In genomic region chr9:121191235-121191634, GRCh38 we compare ENCODE assay signal across 22 cellular contexts. TPM values are rescaled to one million over a fixed set of nuclear protein-coding genes. Genes with fewer than 3 reads are reported as not detected.
DNase-seq lines count a peak whose midpoint lies in the region; ATAC-seq and TF ChIP-seq lines count a peak whose summit lies in the region.
"Had no signal": no experiment of that assay in that cellular context is flagged by ENCODE, and none has a peak within 500 bp of the region (broad histone marks: within the 10 kb centered on the region; RNA-seq: fewer than 3 reads in every experiment).

No MANE protein-coding gene starts in this region.

- peak overlapping the region; percentile 23 for H3K4me3 Mint-ChIP-seq in activated naive CD4-positive, alpha-beta T cell treated with anti-CD3 and anti-CD28 coated beads, Interleukin-2, amount 50 U/mL, for 24 hours
- H3K4me3 Mint-ChIP-seq in IgD-negative memory B cell (peak overlapping the region in 3 of 4 donors; percentile 6 to 75 (median 43)), chondrocyte (ENCODE audit: unreplicated experiment) (no peak overlapping the region)
- H3K4me3 Mint-ChIP-seq: activated T-helper 1 cell treated with anti-CD3 and anti-CD28 coated beads, Interleukin-12 subunit alpha, Interleukin-12 subunit beta, Interleukin-2, Interleukin-4 antibody, amounts not matched to agents 30 ng/mL and 10 ng/mL and 1 ng/mL, durations not matched to agents 14 hours and 24 hours and 36 hours; type B pancreatic cell had no signal

- no peaks in the 10 kb centered on the region for H3K27me3 Mint-ChIP-seq in activated naive CD4-positive, alpha-beta T cell treated with anti-CD3 and anti-CD28 coated beads, Interleukin-2, amount 50 U/mL, for 24 hours
- H3K27me3 Mint-ChIP-seq in IgD-negative memory B cell (no peaks in the 10 kb centered on the region), chondrocyte (ENCODE audit: low read depth) (no peaks in the 10 kb centered on the region)
- H3K27me3 Mint-ChIP-seq: type B pancreatic cell had no signal

- H3K27ac Mint-ChIP-seq in activated naive CD4-positive, alpha-beta T cell treated with anti-CD3 and anti-CD28 coated beads, Interleukin-2, amount 50 U/mL, for 24 hours: no peak overlapping the region
- no peak overlapping the region for H3K27ac Mint-ChIP-seq in activated naive CD4-positive, alpha-beta T cell treated with anti-CD3 and anti-CD28 coated beads, Interleukin-2, amount 50 U/mL, for 72 hours
- peak overlapping the region in 2 of 3 donors; percentile 14 to 54 for H3K27ac Mint-ChIP-seq in IgD-negative memory B cell
- H3K27ac Mint-ChIP-seq in chondrocyte (ENCODE audit: unreplicated experiment): peak overlapping the region; percentile 8
- H3K27ac Mint-ChIP-seq: activated T-helper 1 cell treated with anti-CD3 and anti-CD28 coated beads, Interleukin-12 subunit alpha, Interleukin-12 subunit beta, Interleukin-2, Interleukin-4 antibody, amounts not matched to agents 30 ng/mL and 10 ng/mL and 1 ng/mL, durations not matched to agents 14 hours and 24 hours and 36 hours; type B pancreatic cell had no signal

- H3K9me3 Mint-ChIP-seq in activated naive CD4-positive, alpha-beta T cell treated with anti-CD3 and anti-CD28 coated beads, Interleukin-2, amount 50 U/mL, for 24 hours: no peaks in the 10 kb centered on the region
- no peaks in the 10 kb centered on the region for H3K9me3 Mint-ChIP-seq in activated naive CD4-positive, alpha-beta T cell treated with anti-CD3 and anti-CD28 coated beads, Interleukin-2, amount 50 U/mL, for 72 hours
- no peaks in the 10 kb centered on the region for H3K9me3 Mint-ChIP-seq in IgD-negative memory B cell
- no peaks in the 10 kb centered on the region for H3K9me3 Mint-ChIP-seq in chondrocyte (ENCODE audit: low read depth)
- H3K9me3 Mint-ChIP-seq: activated T-helper 1 cell treated with anti-CD3 and anti-CD28 coated beads, Interleukin-12 subunit alpha, Interleukin-12 subunit beta, Interleukin-2, Interleukin-4 antibody, amounts not matched to agents 30 ng/mL and 10 ng/mL and 1 ng/mL, durations not matched to agents 14 hours and 24 hours and 36 hours; type B pancreatic cell had no signal

- H3K4me1 Mint-ChIP-seq in activated naive CD4-positive, alpha-beta T cell treated with anti-CD3 and anti-CD28 coated beads, Interleukin-2, amount 50 U/mL, for 24 hours: peaks cover 91% of the 10 kb centered on the region
- H3K4me1 Mint-ChIP-seq in IgD-negative memory B cell: peaks cover 54 to 77% (median 59%) of the 10 kb centered on the region in 3 donors
- peaks cover 73% of the 10 kb centered on the region for H3K4me1 Mint-ChIP-seq in chondrocyte (ENCODE audit: low read depth)

- no peaks in the 10 kb centered on the region for H3K27me3 ChIP-seq in psoas muscle (ENCODE audit: insufficient read depth in 3 of 3, low read length in 2 of 3)

- no peak for ATAC-seq in activated naive CD4-positive, alpha-beta T cell treated with anti-CD3 and anti-CD28 coated beads, Interleukin-2, amount 50 U/mL, for 72 hours
- peak in 1 of 4 donors; percentile 37 for ATAC-seq in psoas muscle
- ATAC-seq: HCT116 had no signal

- 72 to 87% (median 74%) methylated on average over 2 of the region's 2 CpGs for WGBS in psoas muscle, 3 donors

- intact Hi-C loops in psoas muscle (cut with DNase I): no loop called here

- H3K9me3 ChIP-seq in psoas muscle: no peaks in the 10 kb centered on the region
- H3K9me3 ChIP-seq: SK-N-SH had no signal

- peaks cover 63% of the 10 kb centered on the region for H3K4me1 ChIP-seq in psoas muscle

- DNase-seq in activated naive CD4-positive, alpha-beta T cell treated with anti-CD3 and anti-CD28 coated beads, Interleukin-2, amount 50 U/mL, for 72 hours (ENCODE audit: low spot score in 2 of 2): no peak
- DNase-seq in chondrocyte (ENCODE audit: low spot score) (no peak), psoas muscle (no peak), OCI-M1 (lab: John Stamatoyannopoulos, UW) (no peak)
- no peak for DNase-seq in activated CD8-positive, alpha-beta memory T cell treated with anti-CD3 and anti-CD28 coated beads for 24 hours
- DNase-seq: activated CD4-positive, alpha-beta T cell treated with anti-CD3 and anti-CD28 coated beads for 1 hour; central memory CD4-positive, alpha-beta T cell; hippocampal formation; Kasumi-1; NCI-H1048; NCI-H1694; NCI-H446 treated with DMSO at 0.1 percent for 48 hours; SK-N-SH; stimulated activated CD4-positive, alpha-beta T cell treated with anti-CD3 and anti-CD28 coated beads, Interleukin-1b, Interleukin-23, amount 100 ng/mL, for 48 hours; substantia nigra had no signal

- peak overlapping the region; percentile 22 for H3K4me3 ChIP-seq in psoas muscle
- H3K4me3 ChIP-seq: skin epidermis had no signal

- H3K36me3 Mint-ChIP-seq in activated naive CD4-positive, alpha-beta T cell treated with anti-CD3 and anti-CD28 coated beads, Interleukin-2, amount 50 U/mL, for 24 hours: peaks cover 16% of the 10 kb centered on the region
- peaks cover 0 to 5% of the 10 kb centered on the region in 2 donors for H3K36me3 Mint-ChIP-seq in activated naive CD4-positive, alpha-beta T cell treated with anti-CD3 and anti-CD28 coated beads, Interleukin-2, amount 50 U/mL, for 72 hours
- H3K36me3 Mint-ChIP-seq in IgD-negative memory B cell: peaks cover 2% of the 10 kb centered on the region
- H3K36me3 Mint-ChIP-seq in chondrocyte (ENCODE audit: low read depth): no peaks in the 10 kb centered on the region

- TF ChIP-seq CTCF in chondrocyte (IDR thresholded peaks at IDR 0.05): no peak
- no peak for TF ChIP-seq CTCF in psoas muscle (IDR thresholded peaks at IDR 0.05)

- no peak overlapping the region for H3K27ac ChIP-seq in psoas muscle
- H3K27ac ChIP-seq: C4-2B had no signal

- peaks cover 0 to 7% of the 10 kb centered on the region in 2 donors for H3K36me3 ChIP-seq in psoas muscle (ENCODE audit: insufficient read depth in 1 of 2, low read depth in 1 of 2)

RNA-seq across cellular contexts. Expression of gene RAB14, which starts 10.4 kb away (rescaled TPM):
- total RNA-seq in activated naive CD4-positive, alpha-beta T cell treated with anti-CD3 and anti-CD28 coated beads, Interleukin-2, amount 50 U/mL, for 72 hours: 10 to 100 TPM; 53.2 to 68.4 TPM
- polyA plus RNA-seq in IgD-negative memory B cell: 35.7 TPM
- 58.6 to 68.0 TPM (median 64.3 TPM) in 3 replicates for total RNA-seq in chondrocyte
- 10 to 100 TPM; 43.6 to 51.5 (median 44.5) TPM for total RNA-seq in psoas muscle
- 10 to 100 TPM; 17.6 to 34.7 (median 32.1) TPM for polyA plus RNA-seq in psoas muscle

Comparison
In these comparisons a context has a peak if more than half of its experiments do, and no peak if none do; other contexts are left out.
1. H3K27ac Mint-ChIP-seq: peak in IgD-negative memory B cell (2 of 3) and chondrocyte (single experiment); none in activated naive CD4-positive, alpha-beta T cell treated with anti-CD3 and anti-CD28 coated beads, Interleukin-2, amount 50 U/mL, for 24 hours (single experiment) and activated naive CD4-positive, alpha-beta T cell treated with anti-CD3 and anti-CD28 coated beads, Interleukin-2, amount 50 U/mL, for 72 hours (0 of 2).